ENCODE assay signal across 1 cellular context in genomic region chr9:88388203-88388885, GRCh38.
TF ChIP-seq lines count a peak whose summit lies in the region.

TSS of gene SPIN1 (plus strand) at chr9:88388444. CDS start at chr9:88426540, 38,096 bp downstream.

TF ChIP-seq in GM12878, 131 proteins besides CTCF, POLR2A, EP300 and RAD21 (continued from another document):
- TF ChIP-seq IRF5 (IDR thresholded peaks at IDR 0.05; ENCODE audit: borderline replicate concordance) (no peak), HCFC1 (IDR thresholded peaks at IDR 0.05; ENCODE audit: low read length) (no peak; the same call in 1 of the 2 replicates), ZNF622 (IDR thresholded peaks at IDR 0.05) (no peak), SUPT20H (IDR thresholded peaks at IDR 0.05; ENCODE audit: borderline replicate concordance, control insufficient read depth, low read depth, low read length) (no peak), IKZF1 (conservative IDR thresholded peaks at IDR 0.05) (peak; percentile 83), BCL11A (IDR thresholded peaks at IDR 0.05; ENCODE audit: low read depth, low read length) (no peak), GATAD2B (conservative IDR thresholded peaks at IDR 0.05; ENCODE audit: low read depth) (peak; percentile 50), NFIC (IDR thresholded peaks at IDR 0.05; ENCODE audit: low read depth, low read length) (no peak), BMI1 (IDR thresholded peaks at IDR 0.05; ENCODE audit: borderline replicate concordance) (no peak), SIX5 (IDR thresholded peaks at IDR 0.05; ENCODE audit: low read depth, low read length, severe bottlenecking) (no peak), ZSCAN29 (IDR thresholded peaks at IDR 0.05) (peak; percentile 61; the same call in 1 of the 2 replicates), DPF2 (IDR thresholded peaks at IDR 0.05) (peak; percentile 29; the same call in 1 of the 2 replicates), EZH2 (IDR thresholded peaks at IDR 0.05; ENCODE audit: borderline replicate concordance, control insufficient read depth, low read depth, low read length) (no peak), EED (IDR thresholded peaks at IDR 0.05; ENCODE audit: low read depth) (no peak), SMARCA5 (IDR thresholded peaks at IDR 0.05) (peak; percentile 96), TARDBP (IDR thresholded peaks at IDR 0.05; ENCODE audit: borderline replicate concordance) (no peak), YBX1 (IDR thresholded peaks at IDR 0.05) (no peak), RCOR1 (conservative IDR thresholded peaks at IDR 0.05; ENCODE audit: low read depth, low read length) (no peak), SP1 (IDR thresholded peaks at IDR 0.05; ENCODE audit: low read depth, low read length) (no peak), NR2F1 (conservative IDR thresholded peaks at IDR 0.05) (peak; percentile 45), STAT1 (conservative IDR thresholded peaks at IDR 0.05) (no peak), WRNIP1 (IDR thresholded peaks at IDR 0.05; ENCODE audit: borderline replicate concordance, low read depth, low read length) (no peak), MAX (IDR thresholded peaks at IDR 0.05; ENCODE audit: low read depth, low read length) (no peak)
- TF ChIP-seq, protein P1, sequence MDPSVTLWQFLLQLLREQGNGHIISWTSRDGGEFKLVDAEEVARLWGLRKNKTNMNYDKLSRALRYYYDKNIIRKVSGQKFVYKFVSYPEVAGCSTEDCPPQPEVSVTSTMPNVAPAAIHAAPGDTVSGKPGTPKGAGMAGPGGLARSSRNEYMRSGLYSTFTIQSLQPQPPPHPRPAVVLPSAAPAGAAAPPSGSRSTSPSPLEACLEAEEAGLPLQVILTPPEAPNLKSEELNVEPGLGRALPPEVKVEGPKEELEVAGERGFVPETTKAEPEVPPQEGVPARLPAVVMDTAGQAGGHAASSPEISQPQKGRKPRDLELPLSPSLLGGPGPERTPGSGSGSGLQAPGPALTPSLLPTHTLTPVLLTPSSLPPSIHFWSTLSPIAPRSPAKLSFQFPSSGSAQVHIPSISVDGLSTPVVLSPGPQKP (IDR thresholded peaks at IDR 0.05; ENCODE audit: low read depth, low read length), result no peak
- TF ChIP-seq, protein P2, sequence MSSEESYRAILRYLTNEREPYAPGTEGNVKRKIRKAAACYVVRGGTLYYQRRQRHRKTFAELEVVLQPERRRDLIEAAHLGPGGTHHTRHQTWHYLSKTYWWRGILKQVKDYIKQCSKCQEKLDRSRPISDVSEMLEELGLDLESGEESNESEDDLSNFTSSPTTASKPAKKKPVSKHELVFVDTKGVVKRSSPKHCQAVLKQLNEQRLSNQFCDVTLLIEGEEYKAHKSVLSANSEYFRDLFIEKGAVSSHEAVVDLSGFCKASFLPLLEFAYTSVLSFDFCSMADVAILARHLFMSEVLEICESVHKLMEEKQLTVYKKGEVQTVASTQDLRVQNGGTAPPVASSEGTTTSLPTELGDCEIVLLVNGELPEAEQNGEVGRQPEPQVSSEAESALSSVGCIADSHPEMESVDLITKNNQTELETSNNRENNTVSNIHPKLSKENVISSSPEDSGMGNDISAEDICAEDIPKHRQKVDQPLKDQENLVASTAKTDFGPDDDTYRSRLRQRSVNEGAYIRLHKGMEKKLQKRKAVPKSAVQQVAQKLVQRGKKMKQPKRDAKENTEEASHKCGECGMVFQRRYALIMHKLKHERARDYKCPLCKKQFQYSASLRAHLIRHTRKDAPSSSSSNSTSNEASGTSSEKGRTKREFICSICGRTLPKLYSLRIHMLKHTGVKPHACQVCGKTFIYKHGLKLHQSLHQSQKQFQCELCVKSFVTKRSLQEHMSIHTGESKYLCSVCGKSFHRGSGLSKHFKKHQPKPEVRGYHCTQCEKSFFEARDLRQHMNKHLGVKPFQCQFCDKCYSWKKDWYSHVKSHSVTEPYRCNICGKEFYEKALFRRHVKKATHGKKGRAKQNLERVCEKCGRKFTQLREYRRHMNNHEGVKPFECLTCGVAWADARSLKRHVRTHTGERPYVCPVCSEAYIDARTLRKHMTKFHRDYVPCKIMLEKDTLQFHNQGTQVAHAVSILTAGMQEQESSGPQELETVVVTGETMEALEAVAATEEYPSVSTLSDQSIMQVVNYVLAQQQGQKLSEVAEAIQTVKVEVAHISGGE (CRISPR knock-in tag; IDR thresholded peaks at IDR 0.05), result no peak
